13 cellular contexts compared by ENCODE assay signal in the genomic region with DNA sequence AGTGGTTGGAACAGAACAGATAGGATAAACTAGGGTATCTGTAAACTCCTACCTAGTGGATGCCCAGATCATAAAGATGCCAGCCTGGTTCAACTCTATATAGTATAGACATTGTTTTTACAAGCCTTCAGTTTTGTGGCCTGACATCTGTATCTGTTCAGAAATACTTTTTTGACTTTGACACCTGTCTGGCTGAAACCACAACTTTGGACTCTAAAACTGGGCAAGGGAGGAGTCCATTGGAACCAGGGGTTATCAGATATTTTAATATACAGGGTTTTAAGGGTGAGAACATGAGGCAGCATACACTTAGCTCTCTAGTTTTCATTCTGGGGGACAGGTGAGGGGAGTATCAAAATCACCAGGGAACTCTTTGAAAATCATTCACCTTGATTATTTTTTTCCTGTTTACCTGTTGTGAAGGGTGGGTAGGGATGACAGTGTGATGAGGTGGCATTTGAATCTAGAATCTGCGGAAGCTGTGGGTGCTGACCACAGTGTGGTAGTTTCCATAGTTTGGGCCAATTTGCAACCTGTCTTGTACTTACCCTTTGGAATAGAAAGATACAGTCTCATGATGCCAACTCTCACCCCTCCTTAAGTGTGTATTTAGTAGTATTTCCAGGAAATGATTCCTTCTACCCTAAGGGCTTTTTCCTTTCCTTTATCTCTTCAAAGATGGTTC. TPM values are rescaled to one million over a fixed set of nuclear protein-coding genes. Genes with fewer than 3 reads are reported as not detected.
DNase-seq lines count a peak whose midpoint lies in the region; ATAC-seq and TF ChIP-seq lines count a peak whose summit lies in the region.
"Had no signal": no experiment of that assay in that cellular context is flagged by ENCODE, and none has a peak within 500 bp of the region (broad histone marks: within the 10 kb centered on the region; RNA-seq: fewer than 3 reads in every experiment).

No MANE protein-coding gene starts in this region.

- CTCF ChIA-PET in Calu3 (lab: Charles Lee), result no interaction called here
- CTCF ChIA-PET in naive thymus-derived CD4-positive, alpha-beta T cell (lab: Charles Lee), result no interaction called here

- H3K27ac ChIP-seq in naive thymus-derived CD4-positive, alpha-beta T cell (ENCODE audit: low read depth, low read length), result no peak overlapping the region

- peak; percentile 29 for ATAC-seq in HG02798 (IDR thresholded peaks at IDR 0.05; ENCODE audit: poor library complexity, unreplicated experiment)
- peak; percentile 24 for ATAC-seq in naive thymus-derived CD4-positive, alpha-beta T cell

- H3K27me3 ChIP-seq in naive thymus-derived CD4-positive, alpha-beta T cell (ENCODE audit: control insufficient read depth in 2 of 2, insufficient read depth in 2 of 2, low read length in 2 of 2), result no peaks in the 10 kb centered on the region
- H3K27me3 ChIP-seq: BE2C had no signal

- peaks cover 0 to 9% of the 10 kb centered on the region in 2 donors for H3K4me1 ChIP-seq in naive thymus-derived CD4-positive, alpha-beta T cell (ENCODE audit: control insufficient read depth in 2 of 2, insufficient read depth in 2 of 2, low read length in 2 of 2)
- H3K4me1 ChIP-seq: BE2C had no signal

- no peaks in the 10 kb centered on the region for H3K9me3 Mint-ChIP-seq in Calu3 (ENCODE audit: low read depth, unreplicated experiment)
- H3K9me3 Mint-ChIP-seq in brain, result no peaks in the 10 kb centered on the region
- H3K9me3 Mint-ChIP-seq in naive thymus-derived CD4-positive, alpha-beta T cell, result peaks cover 0 to 3% (median 0%) of the 10 kb centered on the region in 11 donors

- POLR2A ChIA-PET in naive thymus-derived CD4-positive, alpha-beta T cell (lab: Charles Lee), result no interaction called here

- TF ChIP-seq CTCF in Calu3 (IDR thresholded peaks at IDR 0.05; ENCODE audit: unreplicated experiment), result no peak
- no peak for TF ChIP-seq CTCF in brain (conservative IDR thresholded peaks at IDR 0.05)

- no peak overlapping the region for H3K4me3 Mint-ChIP-seq in Calu3 (ENCODE audit: low read depth, unreplicated experiment)
- H3K4me3 Mint-ChIP-seq in brain, result peak overlapping the region in 4 of 5 experiments; percentile 26 to 73 (median 44)
- no peak overlapping the region for H3K4me3 Mint-ChIP-seq in naive thymus-derived CD4-positive, alpha-beta T cell
- H3K4me3 Mint-ChIP-seq: activated CD4-positive, alpha-beta T cell treated with anti-CD3 and anti-CD28 coated beads, Interleukin-2, amount 10 ng/mL, durations not matched to agents 24 days and 14 days; activated naive CD8-positive, alpha-beta T cell had no signal

- H3K27ac Mint-ChIP-seq in Calu3 (ENCODE audit: unreplicated experiment), result peak overlapping the region; percentile 80
- peak overlapping the region in 4 of 5 experiments; percentile 17 to 94 (median 75) for H3K27ac Mint-ChIP-seq in brain
- peak overlapping the region in 1 of 9 donors; percentile 23 for H3K27ac Mint-ChIP-seq in naive thymus-derived CD4-positive, alpha-beta T cell
- H3K27ac Mint-ChIP-seq: activated CD4-positive, alpha-beta T cell treated with anti-CD3 and anti-CD28 coated beads, Interleukin-2, amount 10 ng/mL, durations not matched to agents 24 days and 14 days; activated naive CD8-positive, alpha-beta T cell had no signal

- intact Hi-C loops in Calu3 (cut with micrococcal nuclease; ENCODE audit: unreplicated experiment), result no loop called here
- intact Hi-C loops in naive thymus-derived CD4-positive, alpha-beta T cell (cut with micrococcal nuclease), result loop anchor here (5.0 to 10.0 kb wide), 2 partner anchors 170 to 173 kb away; partner anchors contain the start of gene USP38 (in 1 of the 2)

- peaks cover 55% of the 10 kb centered on the region for H3K4me1 Mint-ChIP-seq in Calu3 (ENCODE audit: low read depth, unreplicated experiment)
- peaks cover 89% of the 10 kb centered on the region for H3K4me1 Mint-ChIP-seq in brain
- peaks cover 14 to 18% (median 17%) of the 10 kb centered on the region in 7 donors for H3K4me1 Mint-ChIP-seq in naive thymus-derived CD4-positive, alpha-beta T cell

- no peaks in the 10 kb centered on the region for H3K36me3 ChIP-seq in naive thymus-derived CD4-positive, alpha-beta T cell (ENCODE audit: control insufficient read depth in 2 of 3, insufficient read depth in 3 of 3, low read length in 3 of 3)
- H3K36me3 ChIP-seq: BE2C had no signal

- H3K4me3 ChIP-seq in naive thymus-derived CD4-positive, alpha-beta T cell (ENCODE audit: low read length), result no peak overlapping the region

- no peaks in the 10 kb centered on the region for H3K9me3 ChIP-seq in naive thymus-derived CD4-positive, alpha-beta T cell (ENCODE audit: control insufficient read depth in 2 of 3, low read length in 3 of 3)
- H3K9me3 ChIP-seq: BE2C, SK-N-SH had no signal

- DNase-seq in Calu3 (no peak), NK-92 (lab: John Stamatoyannopoulos, UW; ENCODE audit: unreplicated experiment) (no peak), DMS114 treated with DMSO at 0.1 percent for 48 hours (lab: John Stamatoyannopoulos, UW; ENCODE audit: unreplicated experiment) (no peak), germinal center (ENCODE audit: low spot score) (no peak), DMS79 treated with DMSO at 0.1 percent for 48 hours (lab: John Stamatoyannopoulos, UW) (no peak)
- DNase-seq in naive thymus-derived CD4-positive, alpha-beta T cell, result no peak
- DNase-seq: activated CD4-positive, alpha-beta T cell treated with anti-CD3 and anti-CD28 coated beads, Interleukin-2, amount 10 ng/mL, durations not matched to agents 24 days and 14 days; BE2C; effector memory CD4-positive, alpha-beta T cell; SK-N-SH had no signal

- no peaks in the 10 kb centered on the region for H3K27me3 Mint-ChIP-seq in Calu3 (ENCODE audit: unreplicated experiment)
- peaks cover 4% of the 10 kb centered on the region for H3K27me3 Mint-ChIP-seq in brain
- peaks cover 0 to 18% (median 0%) of the 10 kb centered on the region in 5 donors for H3K27me3 Mint-ChIP-seq in naive thymus-derived CD4-positive, alpha-beta T cell

- peaks cover 10% of the 10 kb centered on the region for H3K36me3 Mint-ChIP-seq in Calu3 (ENCODE audit: insufficient read depth, unreplicated experiment)
- no peaks in the 10 kb centered on the region for H3K36me3 Mint-ChIP-seq in brain
- peaks cover 0 to 11% (median 0%) of the 10 kb centered on the region in 5 donors for H3K36me3 Mint-ChIP-seq in naive thymus-derived CD4-positive, alpha-beta T cell
- H3K36me3 Mint-ChIP-seq: activated naive CD8-positive, alpha-beta T cell had no signal

- BruUV-seq in Calu3 (replicated peaks; lab: Mats Ljungman, UMichigan), result no TSS peak

RNA-seq across cellular contexts. Expression of gene GAB1, which starts 20.6 kb away (rescaled TPM):
- 8.8 and 13.4 TPM in 2 replicates for total RNA-seq in Calu3 (2022)
- polyA plus RNA-seq in brain (ENCODE audit: insufficient read depth, low read depth, low replicate concordance), result 13.0 TPM
- 1 to 10 TPM in 2 of 5 experiments, under 1 TPM in 2, not detected in 1; 0.67 to 6.4 (median 2.2) TPM for total RNA-seq in naive thymus-derived CD4-positive, alpha-beta T cell
- polyA plus RNA-seq in naive thymus-derived CD4-positive, alpha-beta T cell, result not detected

Comparison
In these comparisons a context has a peak if more than half of its experiments do, and no peak if none do; other contexts are left out.
1. H3K4me3 Mint-ChIP-seq: peak in brain (4 of 5); none in Calu3 (single experiment) and naive thymus-derived CD4-positive, alpha-beta T cell (0 of 10).